Comparison of ENCODE assay signal across 28 cellular contexts in genomic region chr2:22037274-22037673, GRCh38.
DNase-seq lines count a peak whose midpoint lies in the region; ATAC-seq and TF ChIP-seq lines count a peak whose summit lies in the region.
"Had no signal": no experiment of that assay in that cellular context is flagged by ENCODE, and none has a peak within 500 bp of the region (broad histone marks: within the 10 kb centered on the region; RNA-seq: fewer than 3 reads in every experiment).

No MANE protein-coding gene starts in this region.

- no peak overlapping the region for H3K4me2 ChIP-seq in neural progenitor cell

- H3K9me3 ChIP-seq in SJCRH30 (replicated peaks) (no peaks in the 10 kb centered on the region), heart left ventricle (peaks cover 0 to 8% (median 0%) of the 10 kb centered on the region in 12 donors), neural progenitor cell (ENCODE audit: low read depth) (no peaks in the 10 kb centered on the region)
- H3K9me3 ChIP-seq: body of pancreas, gastroesophageal sphincter, lower lobe of right lung, upper lobe of left lung had no signal

- H2AFZ ChIP-seq in neural progenitor cell (replicated peaks) = peak overlapping the region; percentile 15

- H3F3A ChIP-seq in neural progenitor cell (ENCODE audit: low read depth) = no peaks in the 10 kb centered on the region

- no peaks in the 10 kb centered on the region for H4K20me1 ChIP-seq in neural progenitor cell (ENCODE audit: low read depth)

- ATAC-seq in heart left ventricle (peak; percentile 46 to 82 (median 72)), HG03045 (IDR thresholded peaks at IDR 0.05; ENCODE audit: unreplicated experiment) (no peak), HG03342 (IDR thresholded peaks at IDR 0.05; ENCODE audit: unreplicated experiment) (no peak), esophagus mucosa (no peak)
- ATAC-seq: body of pancreas; gastroesophageal sphincter; lower lobe of right lung; natural killer cell; stimulated activated naive B cell treated with anti-CD40 and anti-IgM and Interleukin-4, amounts not matched to agents 10 μg/mL and 1 μg/mL and 100 μg/mL, for 72 hours; T-helper 17 cell had no signal

- intact Hi-C loops in heart left ventricle (cut with DNase I) = no loop called here

- no peak overlapping the region for H3K4me3 Mint-ChIP-seq in neural progenitor cell
- H3K4me3 Mint-ChIP-seq: activated CD4-positive, alpha-beta memory T cell treated with anti-CD3 and anti-CD28 coated beads, Interleukin-2, amount 10 ng/mL, durations not matched to agents 7 days and 5 days; activated naive CD4-positive, alpha-beta T cell treated with anti-CD3 and anti-CD28 coated beads, Interleukin-2, amount 50 U/mL, for 24 hours; CD4-positive, CD25-positive, alpha-beta regulatory T cell; IgD-negative memory B cell; natural killer cell; stimulated activated naive B cell treated with anti-CD40 and anti-IgM and Interleukin-4, amounts not matched to agents 10 μg/mL and 1 μg/mL and 100 μg/mL, for 72 hours; T-helper 17 cell had no signal

- peaks cover 2% of the 10 kb centered on the region for H3K9me3 Mint-ChIP-seq in neural progenitor cell
- H3K9me3 Mint-ChIP-seq: activated naive CD4-positive, alpha-beta T cell treated with anti-CD3 and anti-CD28 coated beads, Interleukin-2, amount 50 U/mL, for 24 hours had no signal

- peak overlapping the region; percentile 6 for H3K4me3 ChIP-seq in SJCRH30
- H3K4me3 ChIP-seq in heart left ventricle = peak overlapping the region in 3 of 12 donors; percentile 2 to 15 (median 5)
- H3K4me3 ChIP-seq in neural progenitor cell = no peak overlapping the region
- H3K4me3 ChIP-seq: body of pancreas, gastroesophageal sphincter, lower lobe of right lung, upper lobe of left lung had no signal

- H3K27me3 ChIP-seq in SJCRH30 (no peaks in the 10 kb centered on the region), heart left ventricle (no peaks in the 10 kb centered on the region), neural progenitor cell (no peaks in the 10 kb centered on the region)
- H3K27me3 ChIP-seq: body of pancreas, gastroesophageal sphincter, upper lobe of left lung had no signal

- DNase-seq in EL (peak; percentile 2), SJCRH30 (peak in 1 of 2 experiments; percentile 44), heart left ventricle (peak in 3 of 5 donors; percentile 30 to 47 (median 42)), neural progenitor cell (ENCODE audit: low spot score) (no peak), CD1c-positive myeloid dendritic cell (ENCODE audit: extremely low spot score) (no peak)
- DNase-seq: activated CD4-positive, alpha-beta memory T cell treated with anti-CD3 and anti-CD28 coated beads, Interleukin-2, amount 10 ng/mL, durations not matched to agents 7 days and 5 days; activated T-cell treated with anti-CD3 and anti-CD28 coated beads, Interleukin-2, amount 50 U/mL, for 1 hour; body of pancreas; CD4-positive, CD25-positive, alpha-beta regulatory T cell; cortex of kidney; DND-41; GOT3; lower lobe of right lung; natural killer cell; NCI-H187 treated with DMSO at 0.1 percent for 48 hours; NCI-H345; retina; SHP77 treated with DMSO at 0.1 percent for 48 hours; stimulated activated naive B cell treated with anti-CD40 and anti-IgM and Interleukin-4, amounts not matched to agents 10 μg/mL and 1 μg/mL and 100 μg/mL, for 72 hours; T-helper 17 cell; upper lobe of left lung; WERI-Rb-1 had no signal

- H3K27ac Mint-ChIP-seq in neural progenitor cell = no peak overlapping the region
- H3K27ac Mint-ChIP-seq: activated CD4-positive, alpha-beta memory T cell treated with anti-CD3 and anti-CD28 coated beads, Interleukin-2, amount 10 ng/mL, durations not matched to agents 7 days and 5 days; activated naive CD4-positive, alpha-beta T cell treated with anti-CD3 and anti-CD28 coated beads, Interleukin-2, amount 50 U/mL, for 24 hours; CD4-positive, CD25-positive, alpha-beta regulatory T cell; IgD-negative memory B cell; natural killer cell; stimulated activated naive B cell treated with anti-CD40 and anti-IgM and Interleukin-4, amounts not matched to agents 10 μg/mL and 1 μg/mL and 100 μg/mL, for 72 hours; T-helper 17 cell had no signal

- H3K36me3 ChIP-seq in SJCRH30 (no peaks in the 10 kb centered on the region), heart left ventricle (no peaks in the 10 kb centered on the region), neural progenitor cell (no peaks in the 10 kb centered on the region)
- H3K36me3 ChIP-seq: gastroesophageal sphincter, lower lobe of right lung, upper lobe of left lung, WERI-Rb-1 had no signal

- H3K4me1 ChIP-seq in SJCRH30 (no peaks in the 10 kb centered on the region), heart left ventricle (peaks cover 0 to 32% (median 8%) of the 10 kb centered on the region in 12 donors), neural progenitor cell (no peaks in the 10 kb centered on the region)
- H3K4me1 ChIP-seq: body of pancreas, gastroesophageal sphincter, lower lobe of right lung, upper lobe of left lung had no signal

- H3K27ac ChIP-seq in SJCRH30 = no peak overlapping the region
- H3K27ac ChIP-seq in heart left ventricle = peak overlapping the region in 8 of 12 donors; percentile 14 to 61 (median 52)
- no peak overlapping the region for H3K27ac ChIP-seq in neural progenitor cell
- H3K27ac ChIP-seq: body of pancreas, gastroesophageal sphincter, lower lobe of right lung, upper lobe of left lung, WERI-Rb-1 had no signal

- no peak overlapping the region for H3K9ac ChIP-seq in neural progenitor cell

- H3K27me3 Mint-ChIP-seq in neural progenitor cell (ENCODE audit: insufficient read depth, low read depth) = no peaks in the 10 kb centered on the region
- H3K27me3 Mint-ChIP-seq: activated CD4-positive, alpha-beta memory T cell treated with anti-CD3 and anti-CD28 coated beads, Interleukin-2, amount 10 ng/mL, durations not matched to agents 7 days and 5 days; activated naive CD4-positive, alpha-beta T cell treated with anti-CD3 and anti-CD28 coated beads, Interleukin-2, amount 50 U/mL, for 24 hours; CD4-positive, CD25-positive, alpha-beta regulatory T cell; IgD-negative memory B cell; stimulated activated naive B cell treated with anti-CD40 and anti-IgM and Interleukin-4, amounts not matched to agents 10 μg/mL and 1 μg/mL and 100 μg/mL, for 72 hours; T-helper 17 cell had no signal

- WGBS in heart left ventricle, 4 donors = 40 to 50% (median 43%) methylated on average over 8 of the region's 8 CpGs

- H3K4me1 Mint-ChIP-seq in neural progenitor cell = no peaks in the 10 kb centered on the region
- H3K4me1 Mint-ChIP-seq: activated CD4-positive, alpha-beta memory T cell treated with anti-CD3 and anti-CD28 coated beads, Interleukin-2, amount 10 ng/mL, durations not matched to agents 7 days and 5 days; activated naive CD4-positive, alpha-beta T cell treated with anti-CD3 and anti-CD28 coated beads, Interleukin-2, amount 50 U/mL, for 24 hours; CD4-positive, CD25-positive, alpha-beta regulatory T cell; IgD-negative memory B cell; natural killer cell; stimulated activated naive B cell treated with anti-CD40 and anti-IgM and Interleukin-4, amounts not matched to agents 10 μg/mL and 1 μg/mL and 100 μg/mL, for 72 hours; T-helper 17 cell had no signal

- no peaks in the 10 kb centered on the region for H3K36me3 Mint-ChIP-seq in neural progenitor cell
- H3K36me3 Mint-ChIP-seq: activated naive CD4-positive, alpha-beta T cell treated with anti-CD3 and anti-CD28 coated beads, Interleukin-2, amount 50 U/mL, for 24 hours; CD4-positive, CD25-positive, alpha-beta regulatory T cell; IgD-negative memory B cell; stimulated activated naive B cell treated with anti-CD40 and anti-IgM and Interleukin-4, amounts not matched to agents 10 μg/mL and 1 μg/mL and 100 μg/mL, for 72 hours had no signal

- no peaks in the 10 kb centered on the region for H3K79me2 ChIP-seq in neural progenitor cell (ENCODE audit: low read depth)

- TF ChIP-seq CTCF in heart left ventricle (IDR thresholded peaks at IDR 0.05) (no peak), neural progenitor cell (IDR thresholded peaks at IDR 0.05) (no peak)

- no peak for TF ChIP-seq POLR2A in heart left ventricle (IDR thresholded peaks at IDR 0.05)

Comparison
In these comparisons a context has a peak if more than half of its experiments do, and no peak if none do; other contexts are left out.
1. DNase-seq: peak in EL (single experiment) and heart left ventricle (3 of 5); none in neural progenitor cell (single experiment) and CD1c-positive myeloid dendritic cell (single experiment).
2. H3K27ac ChIP-seq: peak in heart left ventricle (8 of 12); none in SJCRH30 (single experiment) and neural progenitor cell (single experiment).
3. ATAC-seq: peak in heart left ventricle (4 of 4); none in HG03045 (single experiment), HG03342 (single experiment) and esophagus mucosa (single experiment).